In genomic region chr3:13022348-13023250, GRCh38 we compare ENCODE assay signal across 8 cellular contexts. TPM values are rescaled to one million over a fixed set of nuclear protein-coding genes. Genes with fewer than 3 reads are reported as not detected.
DNase-seq lines count a peak whose midpoint lies in the region; ATAC-seq and TF ChIP-seq lines count a peak whose summit lies in the region.

No MANE protein-coding gene starts in this region.

- H3K27ac ChIP-seq in cingulate gyrus (ENCODE audit: low read depth, low read length) = peak overlapping the region; percentile 40
- peak overlapping the region; percentile 62 for H3K27ac ChIP-seq in mesodermal cell (ENCODE audit: low read depth, low read length, severe bottlenecking)
- H3K27ac ChIP-seq in upper lobe of right lung = no peak overlapping the region

- WGBS in mesodermal cell (ENCODE audit: insufficient coverage in 2 of 2), 2 experiments = 37 to 53% methylated on average over 11 to 13 of the region's 20 CpGs

- DNase-seq in AG09319 (ENCODE audit: extremely low read depth, low read depth) (peak; percentile 58), HK-2 (ENCODE audit: unreplicated experiment) (peak; percentile 54), DMS114 treated with DMSO at 0.1 percent for 48 hours (lab: John Stamatoyannopoulos, UW; ENCODE audit: unreplicated experiment) (no peak), upper lobe of right lung (no peak)

- intact Hi-C loops in upper lobe of right lung (cut with DNase I) = no loop called here

- H3K36me3 ChIP-seq in mesodermal cell (ENCODE audit: control insufficient read depth, insufficient read depth, low read length) = no peaks in the 10 kb centered on the region
- no peaks in the 10 kb centered on the region for H3K36me3 ChIP-seq in upper lobe of right lung

- ATAC-seq in GM19372 (IDR thresholded peaks at IDR 0.05; ENCODE audit: low read depth, unreplicated experiment) (peak; percentile 35), GM18858 (IDR thresholded peaks at IDR 0.05; ENCODE audit: unreplicated experiment) (no peak), upper lobe of right lung (no peak)

- H3K4me3 ChIP-seq in mesodermal cell (ENCODE audit: extremely low read depth, insufficient read depth, low read length, poor library complexity, severe bottlenecking) = no peak overlapping the region
- no peak overlapping the region for H3K4me3 ChIP-seq in upper lobe of right lung

- peaks cover 54% of the 10 kb centered on the region for H3K4me1 ChIP-seq in mesodermal cell (ENCODE audit: control insufficient read depth, insufficient read depth, low read length, poor library complexity, severe bottlenecking)
- peaks cover 17% of the 10 kb centered on the region for H3K4me1 ChIP-seq in upper lobe of right lung

- H3K27me3 ChIP-seq in upper lobe of right lung = no peaks in the 10 kb centered on the region

- TF ChIP-seq CTCF in AG09319 (IDR thresholded peaks at IDR 0.05; ENCODE audit: low read depth, low read length) (no peak), upper lobe of right lung (IDR thresholded peaks at IDR 0.05) (no peak)

- H3K9me3 ChIP-seq in mesodermal cell (ENCODE audit: control insufficient read depth, low read length) = no peaks in the 10 kb centered on the region
- H3K9me3 ChIP-seq in upper lobe of right lung = no peaks in the 10 kb centered on the region

RNA-seq across cellular contexts. Expression of gene IQSEC1, which starts 50.6 kb away (rescaled TPM):
- polyA plus RNA-seq in mesodermal cell (2013, experiment 1 of 2) = 25.0 TPM
- polyA plus RNA-seq in mesodermal cell (2013, experiment 2 of 2) = 20.6 TPM
- 61.6 TPM for total RNA-seq in upper lobe of right lung

Comparison
In these comparisons a context has a peak if more than half of its experiments do, and no peak if none do; other contexts are left out.
1. DNase-seq: peak in AG09319 (single experiment) and HK-2 (single experiment); none in DMS114 treated with DMSO at 0.1 percent for 48 hours (single experiment) and upper lobe of right lung (single experiment).